In genomic region chr10:87870154-87870553, GRCh38 we compare ENCODE assay signal across 16 cellular contexts. TPM values are rescaled to one million over a fixed set of nuclear protein-coding genes. Genes with fewer than 3 reads are reported as not detected.
DNase-seq lines count a peak whose midpoint lies in the region; ATAC-seq, FAIRE-seq and TF ChIP-seq lines count a peak whose summit lies in the region.
"Had no signal": no experiment of that assay in that cellular context is flagged by ENCODE, and none has a peak within 500 bp of the region (broad histone marks: within the 10 kb centered on the region; RNA-seq: fewer than 3 reads in every experiment).

No MANE protein-coding gene starts in this region.

- FAIRE-seq in G401.6 (lab: Jason Lieb, UNC) (peak; percentile 65), endometrium (lab: Jason Lieb, UNC) (peak; percentile 62)
- FAIRE-seq: keratinocyte had no signal

- no peak overlapping the region for H2AFZ ChIP-seq in Loucy (ENCODE audit: low read length)

- peaks cover 66% of the 10 kb centered on the region for H4K20me1 ChIP-seq in Loucy (ENCODE audit: insufficient read depth, low read length, poor library complexity, severe bottlenecking)

- no peaks in the 10 kb centered on the region for H3K9me2 ChIP-seq in Loucy (replicated peaks; ENCODE audit: low read depth, low read length)

- DNase-seq in psoas muscle (no peak), NCI-H128 (lab: John Stamatoyannopoulos, UW; ENCODE audit: unreplicated experiment) (no peak)
- DNase-seq: activated CD8-positive, alpha-beta memory T cell treated with anti-CD3 and anti-CD28 coated beads for 24 hours; activated effector memory CD4-positive, alpha-beta T cell treated with anti-CD3 and anti-CD28 coated beads, Interleukin-2, amount 50 U/mL, for 16 hours; effector memory CD8-positive, alpha-beta T cell; GDM1; NCI-H2171; stimulated activated CD4-positive, alpha-beta T cell treated with anti-CD3 and anti-CD28 coated beads, Interleukin-4, amount 100 ng/mL, for 1 hour; uterus had no signal

- H3K4me3 ChIP-seq in Loucy (ENCODE audit: low read length, poor library complexity, severe bottlenecking): peak overlapping the region; percentile 74
- peak overlapping the region; percentile 77 for H3K4me3 ChIP-seq in psoas muscle
- H3K4me3 ChIP-seq: HAP-1 had no signal

- H3K27me3 ChIP-seq in Loucy (ENCODE audit: insufficient read depth, low read length, poor library complexity, severe bottlenecking): peaks cover 8% of the 10 kb centered on the region
- H3K27me3 ChIP-seq in psoas muscle (ENCODE audit: insufficient read depth in 3 of 3, low read length in 2 of 3): no peaks in the 10 kb centered on the region
- H3K27me3 ChIP-seq: uterus had no signal

- H3K79me2 ChIP-seq in Loucy (ENCODE audit: insufficient read depth, low read length): peaks cover 100% of the 10 kb centered on the region

- H3K4me1 ChIP-seq in Loucy (ENCODE audit: insufficient read depth, low read length, poor library complexity, severe bottlenecking) (peaks cover 63% of the 10 kb centered on the region), psoas muscle (peaks cover 56% of the 10 kb centered on the region)

- H3K27ac ChIP-seq in psoas muscle: peak overlapping the region; percentile 12

- peaks cover 13% of the 10 kb centered on the region for H3K36me3 ChIP-seq in Loucy (ENCODE audit: insufficient read depth, low read length)
- no peaks in the 10 kb centered on the region for H3K36me3 ChIP-seq in psoas muscle (ENCODE audit: insufficient read depth in 1 of 2, low read depth in 1 of 2)
- H3K36me3 ChIP-seq: HAP-1, uterus had no signal

- intact Hi-C loops in psoas muscle (cut with DNase I): no loop called here

- TF ChIP-seq CTCF in Loucy (conservative IDR thresholded peaks at IDR 0.05; ENCODE audit: low read length) (no peak), psoas muscle (IDR thresholded peaks at IDR 0.05) (no peak)

- 0 out of 2 replicates have a peak, but pooled peaks cover 10% of the 10 kb centered on the region for H3F3A ChIP-seq in Loucy (ENCODE audit: low read depth)

- H3K9me3 ChIP-seq in Loucy (ENCODE audit: insufficient read depth, low read depth, low read length) (no peaks in the 10 kb centered on the region), psoas muscle (no peaks in the 10 kb centered on the region)
- H3K9me3 ChIP-seq: HAP-1, uterus had no signal

- peak overlapping the region; percentile 85 for H3K4me2 ChIP-seq in Loucy (ENCODE audit: low read depth, low read length, poor library complexity, severe bottlenecking)

- H3K9ac ChIP-seq in Loucy (ENCODE audit: low read depth, low read length, poor library complexity, severe bottlenecking): peak overlapping the region; percentile 96

- no peak for ATAC-seq in psoas muscle
- no peak for ATAC-seq in HG03045 (IDR thresholded peaks at IDR 0.05; ENCODE audit: unreplicated experiment)
- no peak for ATAC-seq in GM21717 (IDR thresholded peaks at IDR 0.05; ENCODE audit: unreplicated experiment)
- ATAC-seq: effector memory CD8-positive, alpha-beta T cell had no signal

RNA-seq across cellular contexts. Expression of gene PTEN, which starts 6.7 kb away (rescaled TPM):
- 10 to 100 TPM; 29.8 to 51.9 (median 42.4) TPM for total RNA-seq in psoas muscle
- 10 to 100 TPM; 13.7 to 28.3 (median 14.6) TPM for polyA plus RNA-seq in psoas muscle

RNA-seq across cellular contexts. Expression of gene KLLN, which starts 6.8 kb away (rescaled TPM):
- total RNA-seq in psoas muscle: under 1 TPM; 0.22 to 0.43 (median 0.35) TPM
- polyA plus RNA-seq in psoas muscle: under 1 TPM; 0.07 to 0.96 (median 0.14) TPM

RNA-seq across cellular contexts. Expression of gene ATAD1, which starts 52.1 kb away (rescaled TPM):
- total RNA-seq in psoas muscle: 10 to 100 TPM; 38.6 to 84.6 (median 52.6) TPM
- 10 to 100 TPM; 43.7 to 73.5 (median 58.5) TPM for polyA plus RNA-seq in psoas muscle
